ENCODE assay signal across 1 cellular context in the genomic region with DNA sequence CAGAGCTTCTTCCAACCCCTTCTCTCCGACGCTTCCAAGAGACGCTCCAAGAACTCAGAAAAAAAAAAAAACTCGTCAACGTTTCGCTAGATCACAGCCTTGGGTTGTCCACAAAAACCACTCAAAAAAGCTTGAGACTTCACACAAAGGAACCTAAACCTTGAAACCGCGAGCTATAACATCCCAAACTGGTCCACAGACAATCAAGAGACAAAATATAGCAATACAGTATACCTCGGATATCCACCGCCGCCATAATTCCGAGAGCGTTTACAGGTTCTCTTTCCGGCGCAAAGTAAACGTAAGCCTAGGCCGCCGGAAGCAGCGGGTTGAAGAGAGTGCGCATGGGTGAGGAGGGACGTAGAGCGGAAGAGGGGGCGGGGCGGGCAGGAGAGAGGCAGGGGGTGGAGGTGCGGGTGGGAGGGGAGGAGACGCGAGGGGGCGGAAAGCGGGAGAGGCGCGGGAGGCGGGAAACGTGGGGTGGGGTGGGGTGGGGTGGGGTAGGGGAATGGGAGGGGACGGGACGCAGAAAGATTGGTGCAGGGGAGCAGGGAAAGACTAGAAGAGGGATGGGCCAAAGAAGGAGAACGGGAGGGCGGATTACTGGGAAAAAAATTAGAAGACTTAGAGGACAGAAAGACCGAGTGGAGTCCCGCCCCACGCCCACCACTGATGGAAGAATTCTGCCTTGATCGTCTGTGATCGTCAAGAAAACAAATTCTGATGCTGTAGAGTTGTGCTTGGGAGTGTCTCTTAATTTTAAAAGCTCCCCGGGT.
A peak's percentile ranks its signal among the peaks of the same experiment; 100 is the strongest.
TF ChIP-seq lines count a peak whose summit lies in the region.

A gene with protein sequence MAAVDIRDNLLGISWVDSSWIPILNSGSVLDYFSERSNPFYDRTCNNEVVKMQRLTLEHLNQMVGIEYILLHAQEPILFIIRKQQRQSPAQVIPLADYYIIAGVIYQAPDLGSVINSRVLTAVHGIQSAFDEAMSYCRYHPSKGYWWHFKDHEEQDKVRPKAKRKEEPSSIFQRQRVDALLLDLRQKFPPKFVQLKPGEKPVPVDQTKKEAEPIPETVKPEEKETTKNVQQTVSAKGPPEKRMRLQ (minus strand): TSS at position 274 of the 776 bp plus-strand sequence. CDS start 18 bp downstream, at position 256.

TF ChIP-seq in neural cell, 6 proteins besides CTCF, POLR2A, EP300 and RAD21:
- TF ChIP-seq, protein P1, sequence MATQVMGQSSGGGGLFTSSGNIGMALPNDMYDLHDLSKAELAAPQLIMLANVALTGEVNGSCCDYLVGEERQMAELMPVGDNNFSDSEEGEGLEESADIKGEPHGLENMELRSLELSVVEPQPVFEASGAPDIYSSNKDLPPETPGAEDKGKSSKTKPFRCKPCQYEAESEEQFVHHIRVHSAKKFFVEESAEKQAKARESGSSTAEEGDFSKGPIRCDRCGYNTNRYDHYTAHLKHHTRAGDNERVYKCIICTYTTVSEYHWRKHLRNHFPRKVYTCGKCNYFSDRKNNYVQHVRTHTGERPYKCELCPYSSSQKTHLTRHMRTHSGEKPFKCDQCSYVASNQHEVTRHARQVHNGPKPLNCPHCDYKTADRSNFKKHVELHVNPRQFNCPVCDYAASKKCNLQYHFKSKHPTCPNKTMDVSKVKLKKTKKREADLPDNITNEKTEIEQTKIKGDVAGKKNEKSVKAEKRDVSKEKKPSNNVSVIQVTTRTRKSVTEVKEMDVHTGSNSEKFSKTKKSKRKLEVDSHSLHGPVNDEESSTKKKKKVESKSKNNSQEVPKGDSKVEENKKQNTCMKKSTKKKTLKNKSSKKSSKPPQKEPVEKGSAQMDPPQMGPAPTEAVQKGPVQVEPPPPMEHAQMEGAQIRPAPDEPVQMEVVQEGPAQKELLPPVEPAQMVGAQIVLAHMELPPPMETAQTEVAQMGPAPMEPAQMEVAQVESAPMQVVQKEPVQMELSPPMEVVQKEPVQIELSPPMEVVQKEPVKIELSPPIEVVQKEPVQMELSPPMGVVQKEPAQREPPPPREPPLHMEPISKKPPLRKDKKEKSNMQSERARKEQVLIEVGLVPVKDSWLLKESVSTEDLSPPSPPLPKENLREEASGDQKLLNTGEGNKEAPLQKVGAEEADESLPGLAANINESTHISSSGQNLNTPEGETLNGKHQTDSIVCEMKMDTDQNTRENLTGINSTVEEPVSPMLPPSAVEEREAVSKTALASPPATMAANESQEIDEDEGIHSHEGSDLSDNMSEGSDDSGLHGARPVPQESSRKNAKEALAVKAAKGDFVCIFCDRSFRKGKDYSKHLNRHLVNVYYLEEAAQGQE (IDR thresholded peaks at IDR 0.05; ENCODE audit: borderline replicate concordance): peak; percentile 81
- TF ChIP-seq POLR2AphosphoS5 (IDR thresholded peaks at IDR 0.05) (peak; percentile 91), SMC3 (conservative IDR thresholded peaks at IDR 0.05; ENCODE audit: poor library complexity) (peak; percentile 57), TAF1 (IDR thresholded peaks at IDR 0.05; ENCODE audit: low read depth) (peak; percentile 66), EZH2 (IDR thresholded peaks at IDR 0.05; ENCODE audit: borderline replicate concordance, insufficient read depth, low read length, poor library complexity, severe bottlenecking) (no peak), MXI1 (conservative IDR thresholded peaks at IDR 0.05; ENCODE audit: poor library complexity, severe bottlenecking) (peak; percentile 80)
TF ChIP-seq in neural cell: peak in this region for 5.
